Comparison of ENCODE assay signal across 12 cellular contexts in the genomic region with DNA sequence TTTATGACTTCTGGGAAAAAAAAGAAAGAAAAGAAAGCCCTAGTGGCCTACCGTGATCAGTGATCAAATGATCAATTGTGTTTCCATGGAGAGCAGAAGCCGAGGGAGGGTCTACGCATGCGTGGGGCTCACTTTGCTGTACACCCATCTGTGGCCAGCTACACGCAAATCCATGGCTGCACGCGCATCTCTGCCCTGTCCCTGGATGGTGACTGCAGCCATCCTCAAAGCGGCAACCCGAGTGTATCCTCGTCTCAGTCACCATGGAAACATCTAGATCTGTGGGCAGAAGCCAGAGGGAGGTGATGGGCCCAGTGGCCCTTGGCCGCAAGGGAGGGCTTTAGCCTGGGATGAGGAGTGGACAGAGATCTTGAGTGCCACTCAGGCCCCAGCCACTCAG. TPM values are rescaled to one million over a fixed set of nuclear protein-coding genes. Genes with fewer than 3 reads are reported as not detected.
DNase-seq lines count a peak whose midpoint lies in the region; ATAC-seq, FAIRE-seq and TF ChIP-seq lines count a peak whose summit lies in the region.
"Had no signal": no experiment of that assay in that cellular context is flagged by ENCODE, and none has a peak within 500 bp of the region (broad histone marks: within the 10 kb centered on the region; RNA-seq: fewer than 3 reads in every experiment).

No MANE protein-coding gene starts in this region.

- no peak for FAIRE-seq in A549 (lab: Jason Lieb, UNC)

- POLR2A ChIA-PET in A549 (lab: Yijun Ruan, JAX): no interaction called here

- TF ChIP-seq POLR2A in A549 (IDR thresholded peaks at IDR 0.05; ENCODE audit: low read length): no peak
- no peak for TF ChIP-seq POLR2A in adrenal gland (IDR thresholded peaks at IDR 0.05)
- no peak for TF ChIP-seq POLR2A in sigmoid colon (IDR thresholded peaks at IDR 0.05)

- peaks cover 46% of the 10 kb centered on the region for H3K27me3 ChIP-seq in HUES6 (ENCODE audit: control insufficient read depth, insufficient read depth, low read length)
- H3K27me3 ChIP-seq in adrenal gland: no peaks in the 10 kb centered on the region
- no peaks in the 10 kb centered on the region for H3K27me3 ChIP-seq in lower lobe of right lung (ENCODE audit: low read depth)
- H3K27me3 ChIP-seq in sigmoid colon: peaks cover 0 to 4% (median 0%) of the 10 kb centered on the region in 3 donors
- H3K27me3 ChIP-seq: ovary had no signal

- H3K4me3 ChIP-seq in A549: peak overlapping the region; percentile 66; the same call in 2 of the 3 replicates
- H3K4me3 ChIP-seq in HUES6 (ENCODE audit: low read depth, low read length): peak overlapping the region; percentile 64
- H3K4me3 ChIP-seq in adrenal gland: peak overlapping the region in 2 of 4 donors; percentile 63 to 74
- H3K4me3 ChIP-seq in lower lobe of right lung: peak overlapping the region; percentile 76
- H3K4me3 ChIP-seq in sigmoid colon: peak overlapping the region in 2 of 4 donors; percentile 62 to 66

- H3K9me3 ChIP-seq in A549 (no peaks in the 10 kb centered on the region), HUES6 (ENCODE audit: control insufficient read depth, insufficient read depth, low read depth, low read length) (no peaks in the 10 kb centered on the region), adrenal gland (replicated peaks in 1 of 3) (no peaks in the 10 kb centered on the region), lower lobe of right lung (no peaks in the 10 kb centered on the region), sigmoid colon (no peaks in the 10 kb centered on the region)
- H3K9me3 ChIP-seq: gastroesophageal sphincter, ovary had no signal

- no peak overlapping the region for H3K9ac ChIP-seq in HUES6 (ENCODE audit: low read length)

- H3K4me1 ChIP-seq in A549: peaks cover 14% of the 10 kb centered on the region
- H3K4me1 ChIP-seq in HUES6 (ENCODE audit: control insufficient read depth, insufficient read depth, low read length): peaks cover 9% of the 10 kb centered on the region; the same call in 1 of the 2 replicates
- peaks cover 0 to 6% of the 10 kb centered on the region in 2 donors for H3K4me1 ChIP-seq in adrenal gland (replicated peaks in 1 of 2)
- H3K4me1 ChIP-seq in lower lobe of right lung: peaks cover 16% of the 10 kb centered on the region
- peaks cover 0 to 15% (median 11%) of the 10 kb centered on the region in 4 donors for H3K4me1 ChIP-seq in sigmoid colon

- H3K36me3 ChIP-seq in HUES6 (ENCODE audit: control insufficient read depth, insufficient read depth, low read length): no peaks in the 10 kb centered on the region
- H3K36me3 ChIP-seq in adrenal gland (replicated peaks in 1 of 2): no peaks in the 10 kb centered on the region
- no peaks in the 10 kb centered on the region for H3K36me3 ChIP-seq in lower lobe of right lung
- no peaks in the 10 kb centered on the region for H3K36me3 ChIP-seq in sigmoid colon
- H3K36me3 ChIP-seq: gastroesophageal sphincter, ovary had no signal

- in situ Hi-C loops in GM13976 (cut with MboI; ENCODE audit: low sequenced_read_pairs, unreplicated experiment): loop anchor here (25.0 kb wide), 1 partner anchor 743 kb away; no protein-coding TSS in a partner anchor

- H3K27ac ChIP-seq in A549 (peak overlapping the region in 1 of 2 experiments; percentile 59; a peak in 1 of 6 replicates), HUES6 (ENCODE audit: low read depth, low read length) (no peak overlapping the region), adrenal gland (peak overlapping the region in 1 of 5 donors; percentile 73), lower lobe of right lung (peak overlapping the region; percentile 78), sigmoid colon (peak overlapping the region in 2 of 4 donors; percentile 58 to 76)
- H3K27ac ChIP-seq: ovary had no signal

- no peak for DNase-seq in A549 (ENCODE audit: low read depth in 1 of 2, low spot score in 1 of 2)
- peak; percentile 36 to 76 (median 54) for DNase-seq in adrenal gland
- no peak for DNase-seq in lower lobe of right lung
- no peak for DNase-seq in superior temporal gyrus (ENCODE audit: extremely low spot score)
- DNase-seq in GM13976 (ENCODE audit: low spot score): no peak
- DNase-seq in sigmoid colon: no peak

- no peak for TF ChIP-seq RAD21 in A549 (conservative IDR thresholded peaks at IDR 0.05 in 1 of 2, IDR thresholded peaks at IDR 0.05 in 1 of 2)

- intact Hi-C loops in adrenal gland (cut with DNase I): loop anchor here in 1 of 2 donors (10.0 kb wide), 1 partner anchor 745 kb away; no protein-coding TSS in a partner anchor
- intact Hi-C loops in lower lobe of right lung (cut with DNase I): no loop called here
- intact Hi-C loops in sigmoid colon (cut with DNase I): no loop called here

- TF ChIP-seq CTCF in A549 (IDR thresholded peaks at IDR 0.05) (no peak), adrenal gland (IDR thresholded peaks at IDR 0.05) (no peak), lower lobe of right lung (IDR thresholded peaks at IDR 0.05) (no peak), GM13976 (IDR thresholded peaks at IDR 0.05; ENCODE audit: borderline replicate concordance, control extremely low read depth, extremely low read depth, insufficient read depth, missing control alignments) (no peak), sigmoid colon (IDR thresholded peaks at IDR 0.05) (no peak)

- WGBS in A549 (ENCODE audit: missing lambda C conversion rate): 77% methylated on average over 10 of the region's 11 CpGs
- 61 to 72% (median 70%) methylated on average over 11 of the region's 11 CpGs for WGBS in adrenal gland, 4 donors
- 27 to 77% methylated on average over 11 of the region's 11 CpGs for WGBS in sigmoid colon, 2 donors

- TF ChIP-seq EP300 in A549 (IDR thresholded peaks at IDR 0.05) (no peak), sigmoid colon (IDR thresholded peaks at IDR 0.05) (no peak)

- no peak for ATAC-seq in A549
- no peak for ATAC-seq in lower lobe of right lung
- no peak for ATAC-seq in HG03460 (IDR thresholded peaks at IDR 0.05; ENCODE audit: unreplicated experiment)

- CTCF ChIA-PET in A549 (lab: Yijun Ruan, JAX): interaction anchor here (0.7 to 3.5 kb wide), 4 partner anchors 10 to 656 kb away, joined by 3 to 23 read pairs (median 14); no protein-coding TSS in a partner anchor

- H3K4me2 ChIP-seq in A549: peak overlapping the region; percentile 93

TF ChIP-seq in A549, 52 proteins besides CTCF, POLR2A, EP300 and RAD21:
- TF ChIP-seq RARB (CRISPR knock-in tag; IDR thresholded peaks at IDR 0.05) (no peak), SREBF2 (IDR thresholded peaks at IDR 0.05) (no peak), HDAC2 (IDR thresholded peaks at IDR 0.05) (no peak), KDM1A (IDR thresholded peaks at IDR 0.05; ENCODE audit: low read depth) (no peak), TFCP2L1 (CRISPR knock-in tag; IDR thresholded peaks at IDR 0.05) (no peak), JUNB (IDR thresholded peaks at IDR 0.05) (no peak), CBX2 (IDR thresholded peaks at IDR 0.05; ENCODE audit: borderline replicate concordance, low read depth) (no peak), ESRRA (IDR thresholded peaks at IDR 0.05; ENCODE audit: borderline replicate concordance, low read length) (no peak), CHD4 (IDR thresholded peaks at IDR 0.05; ENCODE audit: borderline replicate concordance) (no peak), CHD2 (IDR thresholded peaks at IDR 0.05; ENCODE audit: low read length, partially characterized antibody) (no peak), EHF (CRISPR knock-in tag; IDR thresholded peaks at IDR 0.05) (no peak)
- TF ChIP-seq, protein P1, sequence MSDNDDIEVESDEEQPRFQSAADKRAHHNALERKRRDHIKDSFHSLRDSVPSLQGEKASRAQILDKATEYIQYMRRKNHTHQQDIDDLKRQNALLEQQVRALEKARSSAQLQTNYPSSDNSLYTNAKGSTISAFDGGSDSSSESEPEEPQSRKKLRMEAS (IDR thresholded peaks at IDR 0.05): no peak
- TF ChIP-seq, protein P2, sequence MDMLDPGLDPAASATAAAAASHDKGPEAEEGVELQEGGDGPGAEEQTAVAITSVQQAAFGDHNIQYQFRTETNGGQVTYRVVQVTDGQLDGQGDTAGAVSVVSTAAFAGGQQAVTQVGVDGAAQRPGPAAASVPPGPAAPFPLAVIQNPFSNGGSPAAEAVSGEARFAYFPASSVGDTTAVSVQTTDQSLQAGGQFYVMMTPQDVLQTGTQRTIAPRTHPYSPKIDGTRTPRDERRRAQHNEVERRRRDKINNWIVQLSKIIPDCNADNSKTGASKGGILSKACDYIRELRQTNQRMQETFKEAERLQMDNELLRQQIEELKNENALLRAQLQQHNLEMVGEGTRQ (IDR thresholded peaks at IDR 0.05): no peak
- TF ChIP-seq, protein P3, sequence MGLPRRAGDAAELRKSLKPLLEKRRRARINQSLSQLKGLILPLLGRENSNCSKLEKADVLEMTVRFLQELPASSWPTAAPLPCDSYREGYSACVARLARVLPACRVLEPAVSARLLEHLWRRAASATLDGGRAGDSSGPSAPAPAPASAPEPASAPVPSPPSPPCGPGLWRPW (IDR thresholded peaks at IDR 0.05): no peak

RNA-seq across cellular contexts. Expression of a gene that starts 0.8 kb away (rescaled TPM):
- 3.4 and 3.9 TPM in 2 replicates for polyA plus RNA-seq in A549 (2011; rRNA removed)
- polyA plus RNA-seq in A549 (2012; cell fraction: cytosol; rRNA removed): 1.7 and 2.2 TPM in 2 replicates
- 1.4 and 1.5 TPM in 2 replicates for polyA plus RNA-seq in A549 (2012; cell fraction: nucleus; rRNA removed)
- 2.0 to 2.7 TPM (median 2.1 TPM) in 3 replicates for polyA plus RNA-seq in A549 (2017; fragmentation: RNase III; extraction: RNeasy Plus Mini Kit Qiagen cat#74134 plus additional on column Dnase treatment)
- 4.2 and 4.3 TPM in 2 replicates for polyA minus RNA-seq in A549 (2011; rRNA and poly(A)+ RNA removed)
- 10 to 100 TPM in 2 of 8 donors, 1 to 10 TPM in 6; 2.5 to 15.6 (median 5.1) TPM for total RNA-seq in adrenal gland
- polyA plus RNA-seq in adrenal gland: 1 to 10 TPM in 2 of 3 donors, under 1 TPM in 1; 0.17 to 8.6 (median 1.0) TPM
- 2.4 TPM for total RNA-seq in lower lobe of right lung
- under 1 TPM in 1 of 4 donors, not detected in 3; 0.95 TPM for total RNA-seq in sigmoid colon
- 1 to 10 TPM in 1 of 3 donors, not detected in 2; 1.5 TPM for polyA plus RNA-seq in sigmoid colon

RNA-seq across cellular contexts. Expression of a gene that starts 44.4 kb away (rescaled TPM):
- polyA plus RNA-seq in A549 (2011; rRNA removed) (0.09 TPM in 1 of 2 replicates, not detected in the other), A549 (2017; fragmentation: RNase III; extraction: RNeasy Plus Mini Kit Qiagen cat#74134 plus additional on column Dnase treatment) (0.18 to 0.22 TPM in 2 of 3 replicates, not detected in the other), adrenal gland (not detected), sigmoid colon (not detected)
- 0.09 TPM in 1 of 2 replicates, not detected in the other for polyA plus RNA-seq in A549 (2012; cell fraction: cytosol; rRNA removed)
- 0.06 TPM in 1 of 2 replicates, not detected in the other for polyA plus RNA-seq in A549 (2012; cell fraction: nucleus; rRNA removed)
- polyA minus RNA-seq in A549 (2011; rRNA and poly(A)+ RNA removed): not detected in 2 replicates
- total RNA-seq in adrenal gland (not detected), lower lobe of right lung (not detected), sigmoid colon (not detected)
- total RNA-seq: activated naive CD8-positive, alpha-beta T cell treated with anti-CD3 and anti-CD28 coated beads, Interleukin-2, amount 10 ng/mL, durations not matched to agents 7 days and 5 days; ovary; T-helper 1 cell treated with Interleukin-12 subunit alpha and Interleukin-12 subunit beta and Interleukin-4 antibody, amounts not matched to agents 30 ng/mL and 1 ng/mL, for 36 hours had no signal
- polyA plus RNA-seq: ovary had no signal

Comparison
In these comparisons a context has a peak if more than half of its experiments do, and no peak if none do; other contexts are left out.
1. DNase-seq: peak in adrenal gland (7 of 7); none in A549 (0 of 2), lower lobe of right lung (single experiment), superior temporal gyrus (single experiment), GM13976 (single experiment) and sigmoid colon (single experiment).